In genomic region chr17:82696259-82696658, GRCh38 we compare ENCODE assay signal across 1 cellular context.
TF ChIP-seq lines count a peak whose summit lies in the region.

No MANE protein-coding gene starts in this region.

TF ChIP-seq in HepG2, 621 proteins besides CTCF, POLR2A, EP300 and RAD21:
- TF ChIP-seq ZNF737 (CRISPR knock-in tag; IDR thresholded peaks at IDR 0.05; ENCODE audit: borderline replicate concordance) (0 out of 2 replicates have a peak, but pooled peaks have one; percentile 40), MLX (CRISPR knock-in tag; IDR thresholded peaks at IDR 0.05) (no peak), ZBTB38 (CRISPR knock-in tag; IDR thresholded peaks at IDR 0.05) (0 out of 2 replicates have a peak, but pooled peaks have one; percentile 12)
